10 cellular contexts compared by ENCODE assay signal in genomic region chr9:95032580-95033298, GRCh38.
DNase-seq lines count a peak whose midpoint lies in the region; ATAC-seq and TF ChIP-seq lines count a peak whose summit lies in the region.
"Had no signal": no experiment of that assay in that cellular context is flagged by ENCODE, and none has a peak within 500 bp of the region (broad histone marks: within the 10 kb centered on the region; RNA-seq: fewer than 3 reads in every experiment).

No MANE protein-coding gene starts in this region.

- H3K4me3 ChIP-seq in BLaER1, result no peak overlapping the region
- peak overlapping the region in 1 of 4 donors; percentile 8 for H3K4me3 ChIP-seq in esophagus muscularis mucosa

- peaks cover 27% of the 10 kb centered on the region for H4K20me1 ChIP-seq in BLaER1

- peaks cover 17% of the 10 kb centered on the region for H3K36me3 Mint-ChIP-seq in nephron (ENCODE audit: low read depth)

- H3K27ac ChIP-seq in BLaER1, result no peak overlapping the region
- peak overlapping the region; percentile 53 to 99 (median 88) for H3K27ac ChIP-seq in esophagus muscularis mucosa (replicated peaks in 1 of 4)

- no peak overlapping the region for H3K4me3 Mint-ChIP-seq in nephron
- H3K4me3 Mint-ChIP-seq: naive B cell had no signal

- 0 out of 2 replicates have a peak, but pooled peaks cover 3% of the 10 kb centered on the region for H3K36me3 ChIP-seq in BLaER1
- H3K36me3 ChIP-seq in esophagus muscularis mucosa, result peaks cover 0 to 26% (median 5%) of the 10 kb centered on the region in 4 donors

- intact Hi-C loops in esophagus muscularis mucosa (cut with DNase I), result no loop called here

- no peak for TF ChIP-seq POLR2A in esophagus muscularis mucosa (IDR thresholded peaks at IDR 0.05; ENCODE audit: low read depth)

- no peaks in the 10 kb centered on the region for H3K27me3 Mint-ChIP-seq in nephron (ENCODE audit: low read depth)

- no peaks in the 10 kb centered on the region for H3K9me3 Mint-ChIP-seq in nephron
- H3K9me3 Mint-ChIP-seq: naive B cell had no signal

- H3K9ac ChIP-seq in BLaER1, result no peak overlapping the region

- H3K4me1 ChIP-seq in BLaER1 (peaks cover 52% of the 10 kb centered on the region), esophagus muscularis mucosa (peaks cover 77 to 100% (median 98%) of the 10 kb centered on the region in 4 donors)

- DNase-seq in NCI-H2196 treated with DMSO at 0.1 percent for 48 hours (lab: John Stamatoyannopoulos, UW; ENCODE audit: unreplicated experiment) (peak; percentile 83), esophagus muscularis mucosa (ENCODE audit: extremely low spot score) (no peak), KG1 (lab: John Stamatoyannopoulos, UW) (no peak)
- DNase-seq in NK-92 treated with Interleukin-12 subunit alpha and Interleukin-12 subunit beta, amount 100 ng/mL, for 24 hours (lab: John Stamatoyannopoulos, UW), result no peak
- DNase-seq: naive B cell, NCI-H1436 treated with DMSO at 0.1 percent for 48 hours had no signal

- H3K27me3 ChIP-seq in BLaER1, result peaks cover 6% of the 10 kb centered on the region; the same call in 1 of the 2 replicates
- no peaks in the 10 kb centered on the region for H3K27me3 ChIP-seq in esophagus muscularis mucosa

- WGBS in esophagus muscularis mucosa, result 38% methylated on average over 9 of the region's 9 CpGs

- peaks cover 75% of the 10 kb centered on the region for H3K4me1 Mint-ChIP-seq in nephron

- no peak for TF ChIP-seq EP300 in esophagus muscularis mucosa (IDR thresholded peaks at IDR 0.05)

- H3K4me2 ChIP-seq in BLaER1, result peak overlapping the region; percentile 65; the same call in 1 of the 2 replicates

- peak overlapping the region; percentile 25 to 53 (median 33) for H3K27ac Mint-ChIP-seq in nephron

- ATAC-seq in GM19397 (IDR thresholded peaks at IDR 0.05; ENCODE audit: unreplicated experiment), result no peak
- ATAC-seq in activated CD4-positive, CD25-positive, alpha-beta regulatory T cell treated with anti-CD3 and anti-CD28 coated beads, Interleukin-2, amount 50 U/mL, for 24 hours, result no peak

- no peaks in the 10 kb centered on the region for H3K9me3 ChIP-seq in BLaER1
- no peaks in the 10 kb centered on the region for H3K9me3 ChIP-seq in esophagus muscularis mucosa

- no peak for TF ChIP-seq CTCF in esophagus muscularis mucosa (IDR thresholded peaks at IDR 0.05)
- TF ChIP-seq CTCF in nephron (IDR thresholded peaks at IDR 0.05; ENCODE audit: unreplicated experiment in 3 of 3), result no peak
